Comparison of ENCODE assay signal across 1 cellular context in the genomic region with DNA sequence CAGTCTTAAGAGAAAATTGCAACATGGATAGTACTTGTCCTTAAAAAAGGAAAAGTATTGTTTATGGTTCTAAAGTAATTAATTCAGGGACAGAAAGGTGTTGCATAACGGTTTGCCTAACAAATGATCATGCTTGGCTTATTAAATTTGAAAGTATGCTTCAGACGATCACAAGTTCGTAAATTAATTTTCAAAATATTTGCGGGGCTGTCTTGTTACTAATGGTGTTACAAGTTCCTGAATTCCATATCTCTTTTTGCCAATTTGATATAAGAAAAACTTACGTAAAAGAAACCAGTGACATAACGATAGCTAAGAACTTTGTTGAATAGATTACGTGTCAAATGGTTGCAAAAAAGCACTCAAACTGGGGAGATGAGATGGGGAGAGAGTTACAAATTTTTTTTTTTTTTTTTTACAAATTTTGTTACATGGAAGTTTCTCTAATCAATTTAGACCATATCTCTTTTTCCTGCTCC.
TF ChIP-seq lines count a peak whose summit lies in the region.

No MANE protein-coding gene starts in this region.

TF ChIP-seq in H1, 55 proteins besides CTCF, POLR2A, EP300 and RAD21:
- TF ChIP-seq, protein P1, sequence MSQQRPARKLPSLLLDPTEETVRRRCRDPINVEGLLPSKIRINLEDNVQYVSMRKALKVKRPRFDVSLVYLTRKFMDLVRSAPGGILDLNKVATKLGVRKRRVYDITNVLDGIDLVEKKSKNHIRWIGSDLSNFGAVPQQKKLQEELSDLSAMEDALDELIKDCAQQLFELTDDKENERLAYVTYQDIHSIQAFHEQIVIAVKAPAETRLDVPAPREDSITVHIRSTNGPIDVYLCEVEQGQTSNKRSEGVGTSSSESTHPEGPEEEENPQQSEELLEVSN (IDR thresholded peaks at IDR 0.05), result no peak
- TF ChIP-seq MAFK (IDR thresholded peaks at IDR 0.05; ENCODE audit: low read depth, low read length) (no peak), NANOG (IDR thresholded peaks at IDR 0.05; ENCODE audit: insufficient read depth, low read depth, low read length, poor library complexity, severe bottlenecking) (no peak), CREB1 (IDR thresholded peaks at IDR 0.05) (no peak), CBX8 (IDR thresholded peaks at IDR 0.05; ENCODE audit: borderline replicate concordance, low read depth, low read length) (no peak), CTBP2 (IDR thresholded peaks at IDR 0.05; ENCODE audit: borderline replicate concordance, insufficient read depth, insufficient read length, low read length) (no peak), HDAC6 (IDR thresholded peaks at IDR 0.05; ENCODE audit: low read depth, low read length) (no peak), POU5F1 (IDR thresholded peaks at IDR 0.05; ENCODE audit: low read depth, low read length) (no peak), NRF1 (IDR thresholded peaks at IDR 0.05; ENCODE audit: low read depth, low read length) (no peak), KDM1A (IDR thresholded peaks at IDR 0.05; ENCODE audit: borderline replicate concordance, low read length) (no peak), FOSL1 (IDR thresholded peaks at IDR 0.05; ENCODE audit: insufficient read depth, low read depth, low read length) (no peak), CHD1 (IDR thresholded peaks at IDR 0.05; ENCODE audit: low read depth, low read length) (no peak), ZNF274 (IDR thresholded peaks at IDR 0.05; ENCODE audit: borderline replicate concordance, extremely low read depth, low read length) (no peak), TEAD4 (IDR thresholded peaks at IDR 0.05; ENCODE audit: low read depth, low read length) (no peak), RFX5 (IDR thresholded peaks at IDR 0.05; ENCODE audit: borderline replicate concordance, low read depth, low read length) (no peak), RBBP5 (IDR thresholded peaks at IDR 0.05; ENCODE audit: borderline replicate concordance, low read depth, low read length) (no peak), GABPA (IDR thresholded peaks at IDR 0.05; ENCODE audit: borderline replicate concordance, insufficient read depth, low read length) (no peak)
- TF ChIP-seq, protein P2, sequence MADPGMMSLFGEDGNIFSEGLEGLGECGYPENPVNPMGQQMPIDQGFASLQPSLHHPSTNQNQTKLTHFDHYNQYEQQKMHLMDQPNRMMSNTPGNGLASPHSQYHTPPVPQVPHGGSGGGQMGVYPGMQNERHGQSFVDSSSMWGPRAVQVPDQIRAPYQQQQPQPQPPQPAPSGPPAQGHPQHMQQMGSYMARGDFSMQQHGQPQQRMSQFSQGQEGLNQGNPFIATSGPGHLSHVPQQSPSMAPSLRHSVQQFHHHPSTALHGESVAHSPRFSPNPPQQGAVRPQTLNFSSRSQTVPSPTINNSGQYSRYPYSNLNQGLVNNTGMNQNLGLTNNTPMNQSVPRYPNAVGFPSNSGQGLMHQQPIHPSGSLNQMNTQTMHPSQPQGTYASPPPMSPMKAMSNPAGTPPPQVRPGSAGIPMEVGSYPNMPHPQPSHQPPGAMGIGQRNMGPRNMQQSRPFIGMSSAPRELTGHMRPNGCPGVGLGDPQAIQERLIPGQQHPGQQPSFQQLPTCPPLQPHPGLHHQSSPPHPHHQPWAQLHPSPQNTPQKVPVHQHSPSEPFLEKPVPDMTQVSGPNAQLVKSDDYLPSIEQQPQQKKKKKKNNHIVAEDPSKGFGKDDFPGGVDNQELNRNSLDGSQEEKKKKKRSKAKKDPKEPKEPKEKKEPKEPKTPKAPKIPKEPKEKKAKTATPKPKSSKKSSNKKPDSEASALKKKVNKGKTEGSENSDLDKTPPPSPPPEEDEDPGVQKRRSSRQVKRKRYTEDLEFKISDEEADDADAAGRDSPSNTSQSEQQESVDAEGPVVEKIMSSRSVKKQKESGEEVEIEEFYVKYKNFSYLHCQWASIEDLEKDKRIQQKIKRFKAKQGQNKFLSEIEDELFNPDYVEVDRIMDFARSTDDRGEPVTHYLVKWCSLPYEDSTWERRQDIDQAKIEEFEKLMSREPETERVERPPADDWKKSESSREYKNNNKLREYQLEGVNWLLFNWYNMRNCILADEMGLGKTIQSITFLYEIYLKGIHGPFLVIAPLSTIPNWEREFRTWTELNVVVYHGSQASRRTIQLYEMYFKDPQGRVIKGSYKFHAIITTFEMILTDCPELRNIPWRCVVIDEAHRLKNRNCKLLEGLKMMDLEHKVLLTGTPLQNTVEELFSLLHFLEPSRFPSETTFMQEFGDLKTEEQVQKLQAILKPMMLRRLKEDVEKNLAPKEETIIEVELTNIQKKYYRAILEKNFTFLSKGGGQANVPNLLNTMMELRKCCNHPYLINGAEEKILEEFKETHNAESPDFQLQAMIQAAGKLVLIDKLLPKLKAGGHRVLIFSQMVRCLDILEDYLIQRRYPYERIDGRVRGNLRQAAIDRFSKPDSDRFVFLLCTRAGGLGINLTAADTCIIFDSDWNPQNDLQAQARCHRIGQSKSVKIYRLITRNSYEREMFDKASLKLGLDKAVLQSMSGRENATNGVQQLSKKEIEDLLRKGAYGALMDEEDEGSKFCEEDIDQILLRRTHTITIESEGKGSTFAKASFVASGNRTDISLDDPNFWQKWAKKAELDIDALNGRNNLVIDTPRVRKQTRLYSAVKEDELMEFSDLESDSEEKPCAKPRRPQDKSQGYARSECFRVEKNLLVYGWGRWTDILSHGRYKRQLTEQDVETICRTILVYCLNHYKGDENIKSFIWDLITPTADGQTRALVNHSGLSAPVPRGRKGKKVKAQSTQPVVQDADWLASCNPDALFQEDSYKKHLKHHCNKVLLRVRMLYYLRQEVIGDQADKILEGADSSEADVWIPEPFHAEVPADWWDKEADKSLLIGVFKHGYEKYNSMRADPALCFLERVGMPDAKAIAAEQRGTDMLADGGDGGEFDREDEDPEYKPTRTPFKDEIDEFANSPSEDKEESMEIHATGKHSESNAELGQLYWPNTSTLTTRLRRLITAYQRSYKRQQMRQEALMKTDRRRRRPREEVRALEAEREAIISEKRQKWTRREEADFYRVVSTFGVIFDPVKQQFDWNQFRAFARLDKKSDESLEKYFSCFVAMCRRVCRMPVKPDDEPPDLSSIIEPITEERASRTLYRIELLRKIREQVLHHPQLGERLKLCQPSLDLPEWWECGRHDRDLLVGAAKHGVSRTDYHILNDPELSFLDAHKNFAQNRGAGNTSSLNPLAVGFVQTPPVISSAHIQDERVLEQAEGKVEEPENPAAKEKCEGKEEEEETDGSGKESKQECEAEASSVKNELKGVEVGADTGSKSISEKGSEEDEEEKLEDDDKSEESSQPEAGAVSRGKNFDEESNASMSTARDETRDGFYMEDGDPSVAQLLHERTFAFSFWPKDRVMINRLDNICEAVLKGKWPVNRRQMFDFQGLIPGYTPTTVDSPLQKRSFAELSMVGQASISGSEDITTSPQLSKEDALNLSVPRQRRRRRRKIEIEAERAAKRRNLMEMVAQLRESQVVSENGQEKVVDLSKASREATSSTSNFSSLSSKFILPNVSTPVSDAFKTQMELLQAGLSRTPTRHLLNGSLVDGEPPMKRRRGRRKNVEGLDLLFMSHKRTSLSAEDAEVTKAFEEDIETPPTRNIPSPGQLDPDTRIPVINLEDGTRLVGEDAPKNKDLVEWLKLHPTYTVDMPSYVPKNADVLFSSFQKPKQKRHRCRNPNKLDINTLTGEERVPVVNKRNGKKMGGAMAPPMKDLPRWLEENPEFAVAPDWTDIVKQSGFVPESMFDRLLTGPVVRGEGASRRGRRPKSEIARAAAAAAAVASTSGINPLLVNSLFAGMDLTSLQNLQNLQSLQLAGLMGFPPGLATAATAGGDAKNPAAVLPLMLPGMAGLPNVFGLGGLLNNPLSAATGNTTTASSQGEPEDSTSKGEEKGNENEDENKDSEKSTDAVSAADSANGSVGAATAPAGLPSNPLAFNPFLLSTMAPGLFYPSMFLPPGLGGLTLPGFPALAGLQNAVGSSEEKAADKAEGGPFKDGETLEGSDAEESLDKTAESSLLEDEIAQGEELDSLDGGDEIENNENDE (IDR thresholded peaks at IDR 0.05; ENCODE audit: insufficient replicate concordance, low read length), result no peak
